In genomic region chr14:93984987-93985410, GRCh38 we compare ENCODE assay signal across 10 cellular contexts. TPM values are rescaled to one million over a fixed set of nuclear protein-coding genes. Genes with fewer than 3 reads are reported as not detected.
A peak's percentile ranks its signal among the peaks of the same experiment; 100 is the strongest.
DNase-seq lines count a peak whose midpoint lies in the region; ATAC-seq and TF ChIP-seq lines count a peak whose summit lies in the region.
"Had no signal": no experiment of that assay in that cellular context is flagged by ENCODE, and none has a peak within 500 bp of the region (broad histone marks: within the 10 kb centered on the region; RNA-seq: fewer than 3 reads in every experiment).

No MANE protein-coding gene starts in this region.

- H3K9me3 ChIP-seq in vagina = no peaks in the 10 kb centered on the region

- no peak overlapping the region for H3K4me3 ChIP-seq in WI38 (ENCODE audit: low read depth, low read length)
- no peak overlapping the region for H3K4me3 ChIP-seq in vagina

- no peaks in the 10 kb centered on the region for H3K36me3 Mint-ChIP-seq in activated naive CD8-positive, alpha-beta T cell
- H3K36me3 Mint-ChIP-seq in activated naive CD8-positive, alpha-beta T cell treated with anti-CD3 and anti-CD28 coated beads for 36 hours = peaks cover 6% of the 10 kb centered on the region
- peaks cover 5% of the 10 kb centered on the region for H3K36me3 Mint-ChIP-seq in activated CD4-positive, alpha-beta T cell treated with anti-CD3 and anti-CD28 coated beads, Interleukin-2, amount 10 ng/mL, durations not matched to agents 24 days and 14 days (ENCODE audit: low read depth)

- TF ChIP-seq CTCF in WI38 (IDR thresholded peaks at IDR 0.05; ENCODE audit: low read depth, low read length) = peak; percentile 48; the same call in 1 of the 2 replicates
- peak in 1 of 3 experiments; percentile 45 for TF ChIP-seq CTCF in vagina (IDR thresholded peaks at IDR 0.05)

- no peaks in the 10 kb centered on the region for H3K36me3 ChIP-seq in vagina

- peaks cover 9% of the 10 kb centered on the region for H3K4me1 Mint-ChIP-seq in activated naive CD8-positive, alpha-beta T cell (ENCODE audit: low read depth)
- peaks cover 27% of the 10 kb centered on the region for H3K4me1 Mint-ChIP-seq in activated naive CD8-positive, alpha-beta T cell treated with anti-CD3 and anti-CD28 coated beads for 36 hours
- H3K4me1 Mint-ChIP-seq in activated CD4-positive, alpha-beta T cell treated with anti-CD3 and anti-CD28 coated beads, Interleukin-2, amount 10 ng/mL, durations not matched to agents 24 days and 14 days = peaks cover 15% of the 10 kb centered on the region

- no peak for TF ChIP-seq POLR2A in vagina (IDR thresholded peaks at IDR 0.05)

- peak overlapping the region; percentile 55 for H3K27ac Mint-ChIP-seq in activated naive CD8-positive, alpha-beta T cell
- H3K27ac Mint-ChIP-seq in activated naive CD8-positive, alpha-beta T cell treated with anti-CD3 and anti-CD28 coated beads for 36 hours = no peak overlapping the region
- no peak overlapping the region for H3K27ac Mint-ChIP-seq in activated CD4-positive, alpha-beta T cell treated with anti-CD3 and anti-CD28 coated beads, Interleukin-2, amount 10 ng/mL, durations not matched to agents 24 days and 14 days
- H3K27ac Mint-ChIP-seq: activated T-cell treated with anti-CD3 and anti-CD28 coated beads, Interleukin-2, amount 50 U/mL, for 72 hours had no signal

- no peaks in the 10 kb centered on the region for H3K27me3 ChIP-seq in vagina

- ATAC-seq in GM21515 (IDR thresholded peaks at IDR 0.05; ENCODE audit: unreplicated experiment) = no peak

- no peak overlapping the region for H3K4me3 Mint-ChIP-seq in activated naive CD8-positive, alpha-beta T cell
- H3K4me3 Mint-ChIP-seq in activated naive CD8-positive, alpha-beta T cell treated with anti-CD3 and anti-CD28 coated beads for 36 hours = no peak overlapping the region
- no peak overlapping the region for H3K4me3 Mint-ChIP-seq in activated CD4-positive, alpha-beta T cell treated with anti-CD3 and anti-CD28 coated beads, Interleukin-2, amount 10 ng/mL, durations not matched to agents 24 days and 14 days
- H3K4me3 Mint-ChIP-seq: activated T-cell treated with anti-CD3 and anti-CD28 coated beads, Interleukin-2, amount 50 U/mL, for 72 hours had no signal

- H3K9me3 Mint-ChIP-seq in activated naive CD8-positive, alpha-beta T cell (ENCODE audit: low read depth) = no peaks in the 10 kb centered on the region
- peaks cover 5% of the 10 kb centered on the region for H3K9me3 Mint-ChIP-seq in activated naive CD8-positive, alpha-beta T cell treated with anti-CD3 and anti-CD28 coated beads for 36 hours
- H3K9me3 Mint-ChIP-seq in activated CD4-positive, alpha-beta T cell treated with anti-CD3 and anti-CD28 coated beads, Interleukin-2, amount 10 ng/mL, durations not matched to agents 24 days and 14 days = no peaks in the 10 kb centered on the region
- H3K9me3 Mint-ChIP-seq: activated T-cell treated with anti-CD3 and anti-CD28 coated beads, Interleukin-2, amount 50 U/mL, for 72 hours had no signal

- peak overlapping the region; percentile 60 for H3K27ac ChIP-seq in vagina

- intact Hi-C loops in vagina (cut with DNase I) = no loop called here
- intact Hi-C loops in activated CD4-positive, alpha-beta T cell treated with anti-CD3 and anti-CD28 coated beads, Interleukin-2, amount 10 ng/mL, durations not matched to agents 24 days and 14 days (cut with micrococcal nuclease) = no loop called here

- H3K27me3 Mint-ChIP-seq in activated naive CD8-positive, alpha-beta T cell = peaks cover 3% of the 10 kb centered on the region
- no peaks in the 10 kb centered on the region for H3K27me3 Mint-ChIP-seq in activated naive CD8-positive, alpha-beta T cell treated with anti-CD3 and anti-CD28 coated beads for 36 hours
- H3K27me3 Mint-ChIP-seq in activated CD4-positive, alpha-beta T cell treated with anti-CD3 and anti-CD28 coated beads, Interleukin-2, amount 10 ng/mL, durations not matched to agents 24 days and 14 days = no peaks in the 10 kb centered on the region

- DNase-seq in activated naive CD8-positive, alpha-beta T cell treated with anti-CD3 and anti-CD28 coated beads for 36 hours = no peak
- DNase-seq in iPS-NIHi11 (ENCODE audit: low spot score) (peak; percentile 71), vagina (ENCODE audit: extremely low spot score in 2 of 2) (no peak), activated gamma-delta T cell treated with Interleukin-2 at 50 U/mL for 16 hours (no peak)
- DNase-seq in activated CD4-positive, alpha-beta T cell treated with anti-CD3 and anti-CD28 coated beads, Interleukin-2, amount 10 ng/mL, durations not matched to agents 24 days and 14 days = no peak
- DNase-seq: activated T-cell treated with anti-CD3 and anti-CD28 coated beads, Interleukin-2, amount 50 U/mL, for 72 hours; GDM1 had no signal

- peaks cover 22% of the 10 kb centered on the region for H3K4me1 ChIP-seq in vagina

RNA-seq across cellular contexts. Expression of gene ASB2, which starts 8.6 kb away (rescaled TPM):
- 10 to 100 TPM; 26.4 to 29.1 TPM for total RNA-seq in activated naive CD8-positive, alpha-beta T cell treated with anti-CD3 and anti-CD28 coated beads for 36 hours
- total RNA-seq in vagina = 24.1 TPM
- 21.1 and 21.6 TPM in 2 replicates for total RNA-seq in activated CD4-positive, alpha-beta T cell treated with anti-CD3 and anti-CD28 coated beads, Interleukin-2, amount 10 ng/mL, durations not matched to agents 24 days and 14 days

RNA-seq across cellular contexts. Expression of gene CCDC197, which starts 12.1 kb away (rescaled TPM):
- not detected for total RNA-seq in activated naive CD8-positive, alpha-beta T cell treated with anti-CD3 and anti-CD28 coated beads for 36 hours
- not detected for total RNA-seq in vagina
- total RNA-seq in activated CD4-positive, alpha-beta T cell treated with anti-CD3 and anti-CD28 coated beads, Interleukin-2, amount 10 ng/mL, durations not matched to agents 24 days and 14 days = not detected in 2 replicates

RNA-seq across cellular contexts. Expression of gene OTUB2, which starts 41.1 kb away (rescaled TPM):
- total RNA-seq in activated naive CD8-positive, alpha-beta T cell treated with anti-CD3 and anti-CD28 coated beads for 36 hours = under 1 TPM; 0.31 to 0.48 TPM
- total RNA-seq in vagina = 1.7 TPM
- total RNA-seq in activated CD4-positive, alpha-beta T cell treated with anti-CD3 and anti-CD28 coated beads, Interleukin-2, amount 10 ng/mL, durations not matched to agents 24 days and 14 days = 1.3 and 1.7 TPM in 2 replicates

RNA-seq across cellular contexts. Expression of gene FAM181A, which starts 57.9 kb away (rescaled TPM):
- not detected for total RNA-seq in activated naive CD8-positive, alpha-beta T cell treated with anti-CD3 and anti-CD28 coated beads for 36 hours
- not detected for total RNA-seq in vagina
- not detected in 2 replicates for total RNA-seq in activated CD4-positive, alpha-beta T cell treated with anti-CD3 and anti-CD28 coated beads, Interleukin-2, amount 10 ng/mL, durations not matched to agents 24 days and 14 days
- total RNA-seq: activated T-cell treated with anti-CD3 and anti-CD28 coated beads, Interleukin-2, amount 50 U/mL, for 72 hours had no signal
